Comparison of ENCODE assay signal across 15 cellular contexts in genomic region chr12:47209014-47209413, GRCh38.
DNase-seq lines count a peak whose midpoint lies in the region; ATAC-seq and TF ChIP-seq lines count a peak whose summit lies in the region.
"Had no signal": no experiment of that assay in that cellular context is flagged by ENCODE, and none has a peak within 500 bp of the region (broad histone marks: within the 10 kb centered on the region; RNA-seq: fewer than 3 reads in every experiment).

No MANE protein-coding gene starts in this region.

- H3K27ac ChIP-seq in OCI-LY1 (ENCODE audit: low read depth, low read length, poor library complexity, severe bottlenecking), result peak overlapping the region; percentile 96
- peak overlapping the region in 7 of 8 donors; percentile 77 to 94 (median 83) for H3K27ac ChIP-seq in spleen
- H3K27ac ChIP-seq in neuronal stem cell (replicated peaks; ENCODE audit: low read length), result no peak overlapping the region
- H3K27ac ChIP-seq in substantia nigra (ENCODE audit: low read depth, low read length, poor library complexity, severe bottlenecking), result no peak overlapping the region
- H3K27ac ChIP-seq: epithelial cell of prostate, GM23248, KMS-11 had no signal

- H3K18ac ChIP-seq in neuronal stem cell (ENCODE audit: low read length), result no peak overlapping the region

- peaks cover 25% of the 10 kb centered on the region for H3K79me2 ChIP-seq in OCI-LY1 (ENCODE audit: insufficient read depth, low read length)

- no peaks in the 10 kb centered on the region for H3K27me3 Mint-ChIP-seq in activated T-cell treated with anti-CD3 and anti-CD28 coated beads, Interleukin-2, amount 50 U/mL, for 72 hours (ENCODE audit: low read depth)
- H3K27me3 Mint-ChIP-seq in activated naive CD8-positive, alpha-beta T cell treated with anti-CD3 and anti-CD28 coated beads, Interleukin-2, amount 10 ng/mL, durations not matched to agents 7 days and 5 days, result no peaks in the 10 kb centered on the region

- H3K27ac Mint-ChIP-seq in activated T-cell treated with anti-CD3 and anti-CD28 coated beads, Interleukin-2, amount 50 U/mL, for 72 hours, result peak overlapping the region; percentile 95
- H3K27ac Mint-ChIP-seq in activated naive CD8-positive, alpha-beta T cell treated with anti-CD3 and anti-CD28 coated beads, Interleukin-2, amount 10 ng/mL, durations not matched to agents 7 days and 5 days, result peak overlapping the region; percentile 88

- H3K9me3 ChIP-seq in OCI-LY1 (ENCODE audit: low read length), result no peaks in the 10 kb centered on the region
- H3K9me3 ChIP-seq in spleen, result no peaks in the 10 kb centered on the region
- H3K9me3 ChIP-seq in neuronal stem cell (replicated peaks in 1 of 2; ENCODE audit: control insufficient read depth in 2 of 2, insufficient read depth in 1 of 2, low read depth in 1 of 2, low read length in 2 of 2), result no peaks in the 10 kb centered on the region

- no peak overlapping the region for H3K4ac ChIP-seq in neuronal stem cell (ENCODE audit: low read length)

- H2BK5ac ChIP-seq in neuronal stem cell (ENCODE audit: low read length), result no peak overlapping the region

- H2AFZ ChIP-seq in OCI-LY1 (ENCODE audit: low read length) (no peak overlapping the region), neuronal stem cell (ENCODE audit: low read length) (no peak overlapping the region)
- H2AFZ ChIP-seq: GM23248 had no signal

- H3K4me3 Mint-ChIP-seq in activated T-cell treated with anti-CD3 and anti-CD28 coated beads, Interleukin-2, amount 50 U/mL, for 72 hours, result peak overlapping the region; percentile 66 to 79
- H3K4me3 Mint-ChIP-seq in activated naive CD8-positive, alpha-beta T cell treated with anti-CD3 and anti-CD28 coated beads, Interleukin-2, amount 10 ng/mL, durations not matched to agents 7 days and 5 days, result peak overlapping the region; percentile 87

- no peak overlapping the region for H2BK120ac ChIP-seq in neuronal stem cell (ENCODE audit: low read depth, low read length)

- peaks cover 75% of the 10 kb centered on the region for H3K4me1 ChIP-seq in OCI-LY1 (ENCODE audit: insufficient read depth, low read length, severe bottlenecking)
- peaks cover 20 to 96% (median 80%) of the 10 kb centered on the region in 6 donors for H3K4me1 ChIP-seq in spleen
- peaks cover 0 to 1% of the 10 kb centered on the region in 2 donors for H3K4me1 ChIP-seq in neuronal stem cell (ENCODE audit: control insufficient read depth in 2 of 2, insufficient read depth in 1 of 2, low read depth in 1 of 2, low read length in 2 of 2)

- H2BK12ac ChIP-seq in neuronal stem cell (ENCODE audit: low read length), result no peak overlapping the region

- intact Hi-C loops in spleen (cut with DNase I; ENCODE audit: low total_unique reads), result no loop called here

- H2AK5ac ChIP-seq in neuronal stem cell (ENCODE audit: low read depth, low read length), result no peak overlapping the region

- peaks cover 18 to 35% of the 10 kb centered on the region in 2 donors for H3K36me3 Mint-ChIP-seq in activated T-cell treated with anti-CD3 and anti-CD28 coated beads, Interleukin-2, amount 50 U/mL, for 72 hours (ENCODE audit: insufficient read depth in 2 of 2)
- peaks cover 58% of the 10 kb centered on the region for H3K36me3 Mint-ChIP-seq in activated naive CD8-positive, alpha-beta T cell treated with anti-CD3 and anti-CD28 coated beads, Interleukin-2, amount 10 ng/mL, durations not matched to agents 7 days and 5 days

- no peak overlapping the region for H3K23ac ChIP-seq in neuronal stem cell (ENCODE audit: low read depth, low read length, poor library complexity)

- H3K9me2 ChIP-seq in OCI-LY1 (ENCODE audit: low read depth, low read length), result no peaks in the 10 kb centered on the region

- H3K4me1 Mint-ChIP-seq in activated T-cell treated with anti-CD3 and anti-CD28 coated beads, Interleukin-2, amount 50 U/mL, for 72 hours (ENCODE audit: low read depth), result peaks cover 95% of the 10 kb centered on the region
- peaks cover 65% of the 10 kb centered on the region for H3K4me1 Mint-ChIP-seq in activated naive CD8-positive, alpha-beta T cell treated with anti-CD3 and anti-CD28 coated beads, Interleukin-2, amount 10 ng/mL, durations not matched to agents 7 days and 5 days

- H3K9ac ChIP-seq in OCI-LY1 (ENCODE audit: low read length), result peak overlapping the region; percentile 11; the same call in 1 of the 2 replicates
- H3K9ac ChIP-seq in neuronal stem cell (ENCODE audit: low read depth, low read length, poor library complexity), result no peak overlapping the region
- H3K9ac ChIP-seq: GM23248, KMS-11 had no signal

- no peaks in the 10 kb centered on the region for H4K20me1 ChIP-seq in OCI-LY1 (ENCODE audit: insufficient read depth, low read length)

- no peak overlapping the region for H3K14ac ChIP-seq in neuronal stem cell (ENCODE audit: low read length)

- no peaks in the 10 kb centered on the region for H3K79me1 ChIP-seq in neuronal stem cell (ENCODE audit: low read depth, low read length)

- H3K4me2 ChIP-seq in OCI-LY1 (ENCODE audit: low read length) (peak overlapping the region; percentile 58; the same call in 1 of the 2 replicates), neuronal stem cell (ENCODE audit: insufficient read depth, low read length, poor library complexity, severe bottlenecking) (no peak overlapping the region)

- POLR2A ChIA-PET in activated naive CD8-positive, alpha-beta T cell treated with anti-CD3 and anti-CD28 coated beads, Interleukin-2, amount 10 ng/mL, durations not matched to agents 7 days and 5 days (lab: Charles Lee), result interaction anchor here (1.4 to 14.2 kb wide), 4 partner anchors 10 to 187 kb away, joined by 4 to 258 read pairs (median 135); partner anchors contain the start of genes AMIGO2 and PCED1B

- H3K27me3 ChIP-seq in OCI-LY1 (ENCODE audit: insufficient read depth, low read length) (no peaks in the 10 kb centered on the region), spleen (replicated peaks in 1 of 7) (no peaks in the 10 kb centered on the region), neuronal stem cell (ENCODE audit: control insufficient read depth in 3 of 3, insufficient read depth in 3 of 3, low read depth in 1 of 3, low read length in 3 of 3) (no peaks in the 10 kb centered on the region)

- no peak for TF ChIP-seq POLR2A in spleen (IDR thresholded peaks at IDR 0.05)

- ATAC-seq in activated T-cell treated with anti-CD3 and anti-CD28 coated beads, Interleukin-2, amount 50 U/mL, for 72 hours (replicated peaks in 1 of 2), result no peak
- no peak for ATAC-seq in activated naive CD8-positive, alpha-beta T cell treated with anti-CD3 and anti-CD28 coated beads, Interleukin-2, amount 10 ng/mL, durations not matched to agents 7 days and 5 days (ENCODE audit: low read depth)
- ATAC-seq: activated CD4-positive, CD25-positive, alpha-beta regulatory T cell treated with anti-CD3 and anti-CD28 coated beads, Interleukin-2, amount 50 U/mL, for 24 hours; Right ventricle myocardium inferior had no signal

- no peak overlapping the region for H3K4me3 ChIP-seq in OCI-LY1 (ENCODE audit: low read depth, low read length, poor library complexity, severe bottlenecking)
- H3K4me3 ChIP-seq in spleen, result peak overlapping the region in 1 of 8 donors; percentile 51
- H3K4me3 ChIP-seq in neuronal stem cell (ENCODE audit: low read length in 2 of 2), result no peak overlapping the region
- H3K4me3 ChIP-seq: GM23248 had no signal

- no peaks in the 10 kb centered on the region for H3K9me3 Mint-ChIP-seq in activated T-cell treated with anti-CD3 and anti-CD28 coated beads, Interleukin-2, amount 50 U/mL, for 72 hours
- peaks cover 2% of the 10 kb centered on the region for H3K9me3 Mint-ChIP-seq in activated naive CD8-positive, alpha-beta T cell treated with anti-CD3 and anti-CD28 coated beads, Interleukin-2, amount 10 ng/mL, durations not matched to agents 7 days and 5 days

- peaks cover 66% of the 10 kb centered on the region for H3K36me3 ChIP-seq in OCI-LY1 (ENCODE audit: insufficient read depth, low read length)
- H3K36me3 ChIP-seq in spleen, result peaks cover 0 to 56% (median 2%) of the 10 kb centered on the region in 6 donors
- no peaks in the 10 kb centered on the region for H3K36me3 ChIP-seq in neuronal stem cell (replicated peaks in 1 of 2; ENCODE audit: control insufficient read depth in 2 of 2, insufficient read depth in 2 of 2, low read length in 2 of 2)

- TF ChIP-seq CTCF in OCI-LY1 (IDR thresholded peaks at IDR 0.05; ENCODE audit: low read length), result no peak
- TF ChIP-seq CTCF in spleen (IDR thresholded peaks at IDR 0.05 in 8 of 11, conservative IDR thresholded peaks at IDR 0.05 in 3 of 11), result no peak

- DNase-seq in activated T-cell treated with anti-CD3 and anti-CD28 coated beads, Interleukin-2, amount 50 U/mL, for 72 hours, result no peak
- no peak for DNase-seq in activated T-cell treated with anti-CD3 and anti-CD28 coated beads, Interleukin-2, amount 50 U/mL, for 48 hours
- no peak for DNase-seq in activated naive CD8-positive, alpha-beta T cell treated with anti-CD3 and anti-CD28 coated beads, Interleukin-2, amount 10 ng/mL, durations not matched to agents 7 days and 5 days
- no peak for DNase-seq in spleen
- no peak for DNase-seq in neuronal stem cell (ENCODE audit: low spot score)
- no peak for DNase-seq in substantia nigra (lab: John Stamatoyannopoulos, UW)
- no peak for DNase-seq in EL
- DNase-seq: cortex of kidney, GDM1, GM23248 had no signal

- no peak overlapping the region for H4K91ac ChIP-seq in neuronal stem cell (ENCODE audit: low read depth, low read length, poor library complexity)

- no peak overlapping the region for H2BK15ac ChIP-seq in neuronal stem cell (ENCODE audit: low read length)

- no peak overlapping the region for H4K8ac ChIP-seq in neuronal stem cell (ENCODE audit: low read depth, low read length)

- H3F3A ChIP-seq in OCI-LY1 (ENCODE audit: insufficient read depth, low read length), result peaks cover 4% of the 10 kb centered on the region; the same call in 1 of the 2 replicates

- 91 to 96% (median 96%) methylated on average over 6 of the region's 6 CpGs for WGBS in spleen, 5 donors
- WGBS in neuronal stem cell (ENCODE audit: extremely low coverage in 2 of 2, insufficient read length in 2 of 2, insufficient replicate concordance in 1 of 2), 2 donors, result no CpG with 5 or more reads among the region's 6 CpGs

Comparison
In these comparisons a context has a peak if more than half of its experiments do, and no peak if none do; other contexts are left out.
1. H3K27ac ChIP-seq: peak in OCI-LY1 (single experiment) and spleen (7 of 8); none in neuronal stem cell (single experiment) and substantia nigra (single experiment).